8 cellular contexts compared by ENCODE assay signal in genomic region chr18:22703883-22704626, GRCh38.
DNase-seq lines count a peak whose midpoint lies in the region; ATAC-seq and TF ChIP-seq lines count a peak whose summit lies in the region.

No MANE protein-coding gene starts in this region.

- H3K4me3 ChIP-seq in right atrium auricular region: no peak overlapping the region

- no peaks in the 10 kb centered on the region for H3K36me3 ChIP-seq in right atrium auricular region

- no peaks in the 10 kb centered on the region for H3K9me3 ChIP-seq in right atrium auricular region

- peak; percentile 47 for DNase-seq in Daoy (ENCODE audit: low read depth)
- DNase-seq in NCI-H1092 (lab: John Stamatoyannopoulos, UW): peak; percentile 17
- DNase-seq in right atrium auricular region (ENCODE audit: low spot score): no peak
- no peak for DNase-seq in stimulated activated naive B cell treated with anti-CD40 and anti-IgM and Interleukin-4, amounts not matched to agents 10 μg/mL and 1 μg/mL and 100 μg/mL, for 72 hours
- DNase-seq in NCI-H2107 (lab: John Stamatoyannopoulos, UW): no peak

- no peaks in the 10 kb centered on the region for H3K4me1 Mint-ChIP-seq in activated T-helper 17 cell treated with anti-CD3 and anti-CD28 coated beads, Interleukin-2, amount 50 U/mL, for 72 hours
- H3K4me1 Mint-ChIP-seq in stimulated activated naive B cell treated with anti-CD40 and anti-IgM and Interleukin-4, amounts not matched to agents 10 μg/mL and 1 μg/mL and 100 μg/mL, for 72 hours: no peaks in the 10 kb centered on the region

- peak; percentile 81 for ATAC-seq in GM21529 (IDR thresholded peaks at IDR 0.05; ENCODE audit: unreplicated experiment)
- peak; percentile 47 for ATAC-seq in activated T-helper 17 cell treated with anti-CD3 and anti-CD28 coated beads, Interleukin-2, amount 50 U/mL, for 72 hours (replicated peaks)
- ATAC-seq in stimulated activated naive B cell treated with anti-CD40 and anti-IgM and Interleukin-4, amounts not matched to agents 10 μg/mL and 1 μg/mL and 100 μg/mL, for 72 hours (replicated peaks): peak; percentile 70 to 72
- no peak for ATAC-seq in GM21360 (IDR thresholded peaks at IDR 0.05; ENCODE audit: unreplicated experiment)

- H3K4me3 Mint-ChIP-seq in activated T-helper 17 cell treated with anti-CD3 and anti-CD28 coated beads, Interleukin-2, amount 50 U/mL, for 72 hours: no peak overlapping the region
- H3K4me3 Mint-ChIP-seq in stimulated activated naive B cell treated with anti-CD40 and anti-IgM and Interleukin-4, amounts not matched to agents 10 μg/mL and 1 μg/mL and 100 μg/mL, for 72 hours: no peak overlapping the region

- H3K36me3 Mint-ChIP-seq in activated T-helper 17 cell treated with anti-CD3 and anti-CD28 coated beads, Interleukin-2, amount 50 U/mL, for 72 hours (ENCODE audit: low read depth): no peaks in the 10 kb centered on the region
- no peaks in the 10 kb centered on the region for H3K36me3 Mint-ChIP-seq in stimulated activated naive B cell treated with anti-CD40 and anti-IgM and Interleukin-4, amounts not matched to agents 10 μg/mL and 1 μg/mL and 100 μg/mL, for 72 hours

- no peaks in the 10 kb centered on the region for H3K4me1 ChIP-seq in right atrium auricular region

- peak; percentile 63 to 87 for TF ChIP-seq CTCF in right atrium auricular region (IDR thresholded peaks at IDR 0.05)

- H3K27me3 ChIP-seq in right atrium auricular region: no peaks in the 10 kb centered on the region

- H3K27ac Mint-ChIP-seq in activated T-helper 17 cell treated with anti-CD3 and anti-CD28 coated beads, Interleukin-2, amount 50 U/mL, for 72 hours: no peak overlapping the region
- no peak overlapping the region for H3K27ac Mint-ChIP-seq in stimulated activated naive B cell treated with anti-CD40 and anti-IgM and Interleukin-4, amounts not matched to agents 10 μg/mL and 1 μg/mL and 100 μg/mL, for 72 hours

- H3K27me3 Mint-ChIP-seq in activated T-helper 17 cell treated with anti-CD3 and anti-CD28 coated beads, Interleukin-2, amount 50 U/mL, for 72 hours: peaks cover 7% of the 10 kb centered on the region
- H3K27me3 Mint-ChIP-seq in stimulated activated naive B cell treated with anti-CD40 and anti-IgM and Interleukin-4, amounts not matched to agents 10 μg/mL and 1 μg/mL and 100 μg/mL, for 72 hours: peaks cover under 1 to 25% of the 10 kb centered on the region in 2 donors

- no peaks in the 10 kb centered on the region for H3K9me3 Mint-ChIP-seq in activated T-helper 17 cell treated with anti-CD3 and anti-CD28 coated beads, Interleukin-2, amount 50 U/mL, for 72 hours
- peaks cover 0 to 3% of the 10 kb centered on the region in 2 donors for H3K9me3 Mint-ChIP-seq in stimulated activated naive B cell treated with anti-CD40 and anti-IgM and Interleukin-4, amounts not matched to agents 10 μg/mL and 1 μg/mL and 100 μg/mL, for 72 hours

- H3K27ac ChIP-seq in right atrium auricular region: no peak overlapping the region

Comparison
In these comparisons a context has a peak if more than half of its experiments do, and no peak if none do; other contexts are left out.
1. DNase-seq: peak in Daoy (single experiment) and NCI-H1092 (single experiment); none in right atrium auricular region (single experiment), stimulated activated naive B cell treated with anti-CD40 and anti-IgM and Interleukin-4, amounts not matched to agents 10 μg/mL and 1 μg/mL and 100 μg/mL, for 72 hours (single experiment) and NCI-H2107 (single experiment).